8 cellular contexts compared by ENCODE assay signal in genomic region chr20:53839423-53840176, GRCh38.
DNase-seq lines count a peak whose midpoint lies in the region; ATAC-seq and TF ChIP-seq lines count a peak whose summit lies in the region.

No MANE protein-coding gene starts in this region.

- H3K79me2 ChIP-seq in OCI-LY3 (ENCODE audit: low read length): no peaks in the 10 kb centered on the region

- H3K27me3 Mint-ChIP-seq in naive thymus-derived CD8-positive, alpha-beta T cell: no peaks in the 10 kb centered on the region

- peaks cover 21 to 84% (median 82%) of the 10 kb centered on the region in 4 donors for H3K4me1 Mint-ChIP-seq in naive thymus-derived CD8-positive, alpha-beta T cell

- H3K27ac Mint-ChIP-seq in naive thymus-derived CD8-positive, alpha-beta T cell: peak overlapping the region; percentile 94 to 99 (median 98)

- ATAC-seq in GM18498 (IDR thresholded peaks at IDR 0.05; ENCODE audit: unreplicated experiment) (peak; percentile 72), HG02763 (IDR thresholded peaks at IDR 0.05; ENCODE audit: unreplicated experiment) (peak; percentile 57)
- ATAC-seq in naive thymus-derived CD8-positive, alpha-beta T cell: peak; percentile 75 to 77

- peaks cover 9% of the 10 kb centered on the region for H3K4me1 ChIP-seq in OCI-LY3 (ENCODE audit: low read length)

- POLR2A ChIA-PET in naive thymus-derived CD8-positive, alpha-beta T cell (lab: Charles Lee): interaction anchor here (0.7 to 1.9 kb wide), 13 partner anchors 12 to 259 kb away, joined by 3 to 8 read pairs (median 3); no protein-coding TSS in a partner anchor

- H3K4me3 ChIP-seq in OCI-LY3 (ENCODE audit: low read length): no peak overlapping the region

- H4K20me1 ChIP-seq in OCI-LY3 (ENCODE audit: insufficient read depth, low read length): no peaks in the 10 kb centered on the region

- H3K4me3 Mint-ChIP-seq in naive thymus-derived CD8-positive, alpha-beta T cell: peak overlapping the region; percentile 57 to 86 (median 82)

- no peaks in the 10 kb centered on the region for H3K27me3 ChIP-seq in OCI-LY3 (ENCODE audit: low read depth, low read length)

- peak; percentile 12 to 13 for DNase-seq in activated T-helper 1 cell treated with anti-CD3 and anti-CD28 coated beads, Interleukin-2, amount 50 U/mL, for 16 hours (ENCODE audit: low read depth in 1 of 2, low spot score in 1 of 2)
- peak; percentile 11 to 84 (median 70) for DNase-seq in naive thymus-derived CD8-positive, alpha-beta T cell
- no peak for DNase-seq in NCI-H526 treated with DMSO at 0.1 percent for 48 hours (lab: John Stamatoyannopoulos, UW)
- no peak for DNase-seq in mesenteric fat pad (ENCODE audit: low spot score)
- DNase-seq in NCI-H1694 treated with DMSO at 0.1 percent for 48 hours (lab: John Stamatoyannopoulos, UW): no peak

- no peak for TF ChIP-seq CTCF in OCI-LY3 (IDR thresholded peaks at IDR 0.05; ENCODE audit: low read depth, low read length)

- no peaks in the 10 kb centered on the region for H3K36me3 Mint-ChIP-seq in naive thymus-derived CD8-positive, alpha-beta T cell

- H3K27ac ChIP-seq in OCI-LY3 (ENCODE audit: low read length): no peak overlapping the region

- no peaks in the 10 kb centered on the region for H3K9me3 ChIP-seq in OCI-LY3 (ENCODE audit: insufficient read depth, low read length)

- peak overlapping the region; percentile 5 for H3K4me2 ChIP-seq in OCI-LY3 (ENCODE audit: low read length)

- peaks cover 0 to 3% (median 0%) of the 10 kb centered on the region in 9 donors for H3K9me3 Mint-ChIP-seq in naive thymus-derived CD8-positive, alpha-beta T cell

- H3K9ac ChIP-seq in OCI-LY3 (ENCODE audit: low read length): no peak overlapping the region

- H2AFZ ChIP-seq in OCI-LY3 (ENCODE audit: low read depth, low read length): peak overlapping the region; percentile 72; the same call in 1 of the 2 replicates

- H3K36me3 ChIP-seq in OCI-LY3 (replicated peaks; ENCODE audit: low read depth, low read length): no peaks in the 10 kb centered on the region

Comparison
In these comparisons a context has a peak if more than half of its experiments do, and no peak if none do; other contexts are left out.
1. DNase-seq: peak in activated T-helper 1 cell treated with anti-CD3 and anti-CD28 coated beads, Interleukin-2, amount 50 U/mL, for 16 hours (2 of 2) and naive thymus-derived CD8-positive, alpha-beta T cell (10 of 10); none in NCI-H526 treated with DMSO at 0.1 percent for 48 hours (single experiment), mesenteric fat pad (single experiment) and NCI-H1694 treated with DMSO at 0.1 percent for 48 hours (single experiment).
2. Peak in every context shown above with its lines, with median percentiles within 50 percentile points of each other: ATAC-seq.